In genomic region chr19:13102416-13102665, GRCh38 we compare ENCODE assay signal across 8 cellular contexts. TPM values are rescaled to one million over a fixed set of nuclear protein-coding genes. Genes with fewer than 3 reads are reported as not detected.
DNase-seq lines count a peak whose midpoint lies in the region; ATAC-seq and TF ChIP-seq lines count a peak whose summit lies in the region.

No MANE protein-coding gene starts in this region.

- peak overlapping the region; percentile 30 for H3K4me3 ChIP-seq in iPS-15b (ENCODE audit: low read depth, low read length)

- CTCF ChIA-PET in WTC11 (lab: Charles Lee) = interaction anchor here (1.7 to 3.9 kb wide), 3 partner anchors 43 to 137 kb away, joined by 5 to 36 read pairs (median 18); no protein-coding TSS in a partner anchor

- peaks cover 51% of the 10 kb centered on the region for H3K27me3 Mint-ChIP-seq in WTC11 (ENCODE audit: low read depth)
- H3K27me3 Mint-ChIP-seq in stimulated activated naive B cell treated with anti-CD40 and anti-IgM and Interleukin-4, amounts not matched to agents 10 μg/mL and 1 μg/mL and 100 μg/mL, for 72 hours = no peaks in the 10 kb centered on the region

- peaks cover 2% of the 10 kb centered on the region; the same call in 1 of the 2 replicates for H3K36me3 Mint-ChIP-seq in WTC11
- H3K36me3 Mint-ChIP-seq in stimulated activated naive B cell treated with anti-CD40 and anti-IgM and Interleukin-4, amounts not matched to agents 10 μg/mL and 1 μg/mL and 100 μg/mL, for 72 hours = peaks cover 22 to 41% of the 10 kb centered on the region in 2 donors

- peak overlapping the region; percentile 49 for H3K4me3 Mint-ChIP-seq in WTC11
- peak overlapping the region; percentile 92 to 94 for H3K4me3 Mint-ChIP-seq in stimulated activated naive B cell treated with anti-CD40 and anti-IgM and Interleukin-4, amounts not matched to agents 10 μg/mL and 1 μg/mL and 100 μg/mL, for 72 hours

- peaks cover 6% of the 10 kb centered on the region for H3K36me3 ChIP-seq in iPS-15b (ENCODE audit: control insufficient read depth, insufficient read depth, low read length)

- DNase-seq in WTC11 (ENCODE audit: low spot score) = no peak
- DNase-seq in stimulated activated naive B cell treated with anti-CD40 and anti-IgM and Interleukin-4, amounts not matched to agents 10 μg/mL and 1 μg/mL and 100 μg/mL, for 72 hours = no peak
- no peak for DNase-seq in GM03348 (ENCODE audit: low spot score)
- no peak for DNase-seq in activated CD4-positive, CD25-positive, alpha-beta regulatory T cell (lab: John Stamatoyannopoulos, UW)

- peak overlapping the region; percentile 47 for H3K9ac ChIP-seq in iPS-15b (ENCODE audit: low read depth, low read length)

- POLR2A ChIA-PET in WTC11 (lab: Charles Lee) = interaction anchor here (0.6 kb wide), 1 partner anchor 196 kb away, joined by 4 read pairs; no protein-coding TSS in a partner anchor

- H3K4me1 Mint-ChIP-seq in WTC11 = peaks cover 10% of the 10 kb centered on the region
- H3K4me1 Mint-ChIP-seq in stimulated activated naive B cell treated with anti-CD40 and anti-IgM and Interleukin-4, amounts not matched to agents 10 μg/mL and 1 μg/mL and 100 μg/mL, for 72 hours = peaks cover 42 to 87% of the 10 kb centered on the region in 2 donors

- H3K27ac Mint-ChIP-seq in WTC11 = no peak overlapping the region
- H3K27ac Mint-ChIP-seq in stimulated activated naive B cell treated with anti-CD40 and anti-IgM and Interleukin-4, amounts not matched to agents 10 μg/mL and 1 μg/mL and 100 μg/mL, for 72 hours = peak overlapping the region; percentile 95

- no peaks in the 10 kb centered on the region for H3K9me3 ChIP-seq in iPS-15b (ENCODE audit: control insufficient read depth, insufficient read depth, low read length)

- ATAC-seq in GM21619 (IDR thresholded peaks at IDR 0.05; ENCODE audit: unreplicated experiment) (peak; percentile 1), WTC11 (peak; percentile 19), GM19397 (IDR thresholded peaks at IDR 0.05; ENCODE audit: unreplicated experiment) (no peak), HG03045 (IDR thresholded peaks at IDR 0.05; ENCODE audit: unreplicated experiment) (no peak)
- ATAC-seq in stimulated activated naive B cell treated with anti-CD40 and anti-IgM and Interleukin-4, amounts not matched to agents 10 μg/mL and 1 μg/mL and 100 μg/mL, for 72 hours (replicated peaks) = peak; percentile 15 to 18

- no peaks in the 10 kb centered on the region for H3K9me3 Mint-ChIP-seq in WTC11
- H3K9me3 Mint-ChIP-seq in stimulated activated naive B cell treated with anti-CD40 and anti-IgM and Interleukin-4, amounts not matched to agents 10 μg/mL and 1 μg/mL and 100 μg/mL, for 72 hours = peaks cover 0 to 4% of the 10 kb centered on the region in 2 donors

- peaks cover 10% of the 10 kb centered on the region for H3K4me1 ChIP-seq in iPS-15b (ENCODE audit: control insufficient read depth, insufficient read depth, low read length)

- TF ChIP-seq CTCF in WTC11 (IDR thresholded peaks at IDR 0.05) = no peak

- H3K27me3 ChIP-seq in iPS-15b (ENCODE audit: control insufficient read depth, insufficient read depth, low read length) = peaks cover 35% of the 10 kb centered on the region

TF ChIP-seq in WTC11, 78 proteins besides CTCF, POLR2A, EP300 and RAD21:
- TF ChIP-seq NR3C1 (CRISPR knock-in tag; conservative IDR thresholded peaks at IDR 0.05; ENCODE audit: low read depth) (no peak), NFATC4 (CRISPR knock-in tag; IDR thresholded peaks at IDR 0.05) (no peak), USF1 (CRISPR knock-in tag; IDR thresholded peaks at IDR 0.05) (no peak), ATF3 (CRISPR knock-in tag; conservative IDR thresholded peaks at IDR 0.05) (no peak), NFE2L1 (CRISPR knock-in tag; IDR thresholded peaks at IDR 0.05) (no peak), JAZF1 (CRISPR knock-in tag; IDR thresholded peaks at IDR 0.05) (no peak), FOXJ3 (CRISPR knock-in tag; IDR thresholded peaks at IDR 0.05; ENCODE audit: borderline replicate concordance) (no peak), ZNF138 (CRISPR knock-in tag; conservative IDR thresholded peaks at IDR 0.05) (no peak)

RNA-seq across cellular contexts. Expression of gene LYL1, which starts 0.3 kb away (rescaled TPM):
- total RNA-seq in WTC11 (2021) = 0.60 to 1.2 TPM (median 0.66 TPM) in 3 replicates

RNA-seq across cellular contexts. Expression of gene TRMT1, which starts 14.2 kb away (rescaled TPM):
- 84.0 to 106 TPM (median 86.0 TPM) in 3 replicates for total RNA-seq in WTC11 (2021)

RNA-seq across cellular contexts. Expression of gene NACC1, which starts 15.7 kb away (rescaled TPM):
- total RNA-seq in WTC11 (2021) = 212 to 237 TPM (median 213 TPM) in 3 replicates

RNA-seq across cellular contexts. Expression of gene STX10, which starts 47.8 kb away (rescaled TPM):
- 53.7 to 56.9 TPM (median 54.6 TPM) in 3 replicates for total RNA-seq in WTC11 (2021)

RNA-seq across cellular contexts. Expression of gene IER2, which starts 47.9 kb away (rescaled TPM):
- total RNA-seq in WTC11 (2021) = 138 to 154 TPM (median 150 TPM) in 3 replicates

Comparison
In these comparisons a context has a peak if more than half of its experiments do, and no peak if none do; other contexts are left out.
1. ATAC-seq: peak in GM21619 (single experiment), WTC11 (single experiment) and stimulated activated naive B cell treated with anti-CD40 and anti-IgM and Interleukin-4, amounts not matched to agents 10 μg/mL and 1 μg/mL and 100 μg/mL, for 72 hours (2 of 2); none in GM19397 (single experiment) and HG03045 (single experiment).